In the genomic region with DNA sequence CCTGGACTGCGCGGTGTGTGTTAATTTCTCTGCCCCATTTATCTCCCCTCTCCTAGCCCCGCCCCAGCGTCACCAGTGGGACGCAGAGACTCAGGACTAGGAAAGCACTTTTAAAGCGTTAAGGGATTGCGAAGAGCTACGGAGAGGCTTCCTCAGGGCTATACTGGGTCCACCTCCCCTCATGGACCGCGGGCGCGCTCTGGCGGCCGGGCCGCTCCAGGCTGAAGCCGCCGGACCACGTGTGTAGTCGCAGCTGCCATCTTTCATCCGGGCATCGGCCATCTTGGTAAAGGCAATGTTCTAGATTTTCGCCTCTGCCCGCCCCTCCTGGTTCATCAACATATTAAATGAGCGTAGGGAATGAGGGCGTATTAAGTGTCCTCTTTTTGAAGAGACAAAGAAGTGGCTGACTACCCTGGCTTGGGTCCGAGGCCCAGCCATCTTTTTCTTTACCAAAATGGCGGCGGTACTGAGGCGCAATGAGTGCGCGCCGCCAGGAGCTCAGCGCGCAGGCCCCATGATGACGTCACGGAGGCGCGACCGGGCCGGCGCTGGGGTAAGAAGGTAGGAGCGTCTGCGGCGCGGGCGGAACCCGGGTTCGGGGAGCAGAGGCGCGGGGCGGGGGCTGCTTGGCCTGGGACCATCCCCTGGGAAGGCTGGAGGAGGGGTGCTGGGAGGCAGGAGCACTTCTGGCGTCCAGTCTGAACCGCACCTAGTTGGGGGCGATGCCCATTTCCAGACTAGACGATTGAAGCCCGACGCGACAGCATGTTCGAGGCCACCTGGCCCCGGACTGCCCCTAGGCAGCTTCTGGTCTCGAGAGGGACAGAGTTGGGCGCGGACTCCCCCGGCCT, we compare ENCODE assay signal across 8 cellular contexts. TPM values are rescaled to one million over a fixed set of nuclear protein-coding genes. Genes with fewer than 3 reads are reported as not detected.
DNase-seq lines count a peak whose midpoint lies in the region; ATAC-seq, FAIRE-seq and TF ChIP-seq lines count a peak whose summit lies in the region.

A gene with protein sequence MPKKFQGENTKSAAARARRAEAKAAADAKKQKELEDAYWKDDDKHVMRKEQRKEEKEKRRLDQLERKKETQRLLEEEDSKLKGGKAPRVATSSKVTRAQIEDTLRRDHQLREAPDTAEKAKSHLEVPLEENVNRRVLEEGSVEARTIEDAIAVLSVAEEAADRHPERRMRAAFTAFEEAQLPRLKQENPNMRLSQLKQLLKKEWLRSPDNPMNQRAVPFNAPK (plus strand): TSS at position 531 of the 854 bp plus-strand sequence. CDS start 3,406 bp downstream, outside the sequence.

- H3K27ac Mint-ChIP-seq in T-cell (peak within 1 kb of the TSS; percentile 93 to 94), progenitor cell of endocrine pancreas (peak within 1 kb of the TSS; percentile 98)

- CTCF ChIA-PET in T-cell (lab: Charles Lee): interaction anchor here (0.5 to 3.8 kb wide), 16 partner anchors 13 to 478 kb away, joined by 3 to 139 read pairs (median 4); a partner anchor contains a TSS

- H3K27ac ChIP-seq in adipose tissue (ENCODE audit: low read depth, low read length): peak within 1 kb of the TSS; percentile 88
- H3K27ac ChIP-seq in heart right ventricle: peak within 1 kb of the TSS in 9 of 10 donors; percentile 74 to 98 (median 85)
- H3K27ac ChIP-seq in upper lobe of right lung: peak within 1 kb of the TSS; percentile 97

- H3K4me1 ChIP-seq in heart right ventricle: peaks cover 5 to 22% (median 20%) of the 10 kb centered on the region in 9 donors
- peaks cover 11% of the 10 kb centered on the region for H3K4me1 ChIP-seq in upper lobe of right lung

- H3K4me3 Mint-ChIP-seq in T-cell: peak within 1 kb of the TSS; percentile 82 to 88 (median 84)
- H3K4me3 Mint-ChIP-seq in progenitor cell of endocrine pancreas (ENCODE audit: low read depth): peak within 1 kb of the TSS; percentile 87

- H3K9me3 ChIP-seq in heart right ventricle (no peaks in the 10 kb centered on the region), upper lobe of right lung (no peaks in the 10 kb centered on the region)

- H3K4me3 ChIP-seq in heart right ventricle (peak within 1 kb of the TSS; percentile 64 to 98 (median 88)), upper lobe of right lung (peak within 1 kb of the TSS; percentile 97)

- peaks cover 0 to 22% (median 0%) of the 10 kb centered on the region in 9 donors for H3K36me3 ChIP-seq in heart right ventricle
- no peaks in the 10 kb centered on the region for H3K36me3 ChIP-seq in upper lobe of right lung

- peak; percentile 94 for FAIRE-seq in GM12891 (lab: Jason Lieb, UNC)

- TF ChIP-seq CTCF in heart right ventricle (IDR thresholded peaks at IDR 0.05): peak; percentile 62 to 96 (median 81)
- peak; percentile 91 for TF ChIP-seq CTCF in progenitor cell of endocrine pancreas (IDR thresholded peaks at IDR 0.05; ENCODE audit: unreplicated experiment)
- peak; percentile 85 for TF ChIP-seq CTCF in upper lobe of right lung (IDR thresholded peaks at IDR 0.05)

- intact Hi-C loops in heart right ventricle (cut with DNase I) (loop anchor here in 9 of 10 donors (1.0 to 10.0 kb wide), 7 partner anchors 15 to 122 kb away; a partner anchor contains a TSS), upper lobe of right lung (cut with DNase I) (no loop called here)

- H3K4me1 Mint-ChIP-seq in T-cell: peaks cover 11 to 20% (median 14%) of the 10 kb centered on the region in 3 donors
- H3K4me1 Mint-ChIP-seq in progenitor cell of endocrine pancreas (ENCODE audit: low read depth): peaks cover 11% of the 10 kb centered on the region

- ATAC-seq in HG02763 (IDR thresholded peaks at IDR 0.05; ENCODE audit: unreplicated experiment): peak; percentile 80
- peak; percentile 96 to 97 (median 96) for ATAC-seq in T-cell (replicated peaks in 1 of 4)
- peak; percentile 95 to 99 (median 97) for ATAC-seq in heart right ventricle
- peak; percentile 98 for ATAC-seq in upper lobe of right lung

- TF ChIP-seq POLR2A in GM12891 (IDR thresholded peaks at IDR 0.05; ENCODE audit: low read depth, low read length): peak; percentile 53; the same call in 1 of the 2 replicates

- POLR2A ChIA-PET in T-cell (lab: Charles Lee): interaction anchor here (0.6 to 1.3 kb wide), 5 partner anchors 15 to 73 kb away, joined by 3 to 14 read pairs (median 7); a partner anchor contains a TSS

- H3K9me3 Mint-ChIP-seq in T-cell (no peaks in the 10 kb centered on the region), progenitor cell of endocrine pancreas (ENCODE audit: low read depth) (no peaks in the 10 kb centered on the region)

- no peaks in the 10 kb centered on the region for H3K27me3 ChIP-seq in heart right ventricle
- H3K27me3 ChIP-seq in upper lobe of right lung: no peaks in the 10 kb centered on the region

- DNase-seq in GM12891 (ENCODE audit: insufficient read length, low spot score): peak; percentile 92
- DNase-seq in NCI-H1417 (lab: John Stamatoyannopoulos, UW): peak; percentile 89 to 98 (median 96)
- peak; percentile 83 to 93 (median 89) for DNase-seq in T-cell
- peak; percentile 90 for DNase-seq in heart right ventricle
- peak; percentile 83 for DNase-seq in progenitor cell of endocrine pancreas (ENCODE audit: low spot score, unreplicated experiment)
- DNase-seq in upper lobe of right lung: peak; percentile 96

- peaks cover 3% of the 10 kb centered on the region for H3K36me3 Mint-ChIP-seq in T-cell
- H3K36me3 Mint-ChIP-seq in progenitor cell of endocrine pancreas (ENCODE audit: insufficient read depth): no peaks in the 10 kb centered on the region

- H3K27me3 Mint-ChIP-seq in T-cell: no peaks in the 10 kb centered on the region
- H3K27me3 Mint-ChIP-seq in progenitor cell of endocrine pancreas: peaks cover 7% of the 10 kb centered on the region

- WGBS in adipose tissue, 3 donors: 0% methylated on average over 63 to 64 of the region's 64 CpGs
- WGBS in heart right ventricle, 2 donors: 0% methylated on average over 64 of the region's 64 CpGs

TF ChIP-seq in GM12891, 5 proteins besides CTCF, POLR2A, EP300 and RAD21:
- no peak for TF ChIP-seq POLR2AphosphoS5 (IDR thresholded peaks at IDR 0.05; ENCODE audit: low read depth, low read length)
- TF ChIP-seq TAF1 (IDR thresholded peaks at IDR 0.05; ENCODE audit: low read depth, low read length): no peak
- TF ChIP-seq SPI1 (IDR thresholded peaks at IDR 0.05; ENCODE audit: low read depth, low read length): no peak
- peak; percentile 84; the same call in 1 of the 2 replicates for TF ChIP-seq POU2F2 (IDR thresholded peaks at IDR 0.05; ENCODE audit: low read depth, low read length)
- peak; percentile 30 for TF ChIP-seq PAX5 (IDR thresholded peaks at IDR 0.05; ENCODE audit: insufficient read depth, low read length, severe bottlenecking)

RNA-seq across cellular contexts. Expression of the gene that starts here (rescaled TPM):
- polyA plus RNA-seq in GM12891 (2012; ENCODE audit: low read depth, missing spikeins): 79.4 TPM
- total RNA-seq in T-cell (10 to 100 TPM; 24.8 to 51.1 (median 41.5) TPM), heart right ventricle (10 to 100 TPM; 52.0 to 94.2 (median 61.6) TPM), progenitor cell of endocrine pancreas (80.2 and 84.3 TPM in 2 replicates), upper lobe of right lung (59.7 TPM)
- polyA plus RNA-seq in adipose tissue (100 to 1,000 TPM in 2 of 3 donors, 10 to 100 TPM in 1; 77.4 to 149 (median 111) TPM), heart right ventricle (100 to 1,000 TPM; 135 to 240 TPM)

Comparison
In these comparisons a context has a peak if more than half of its experiments do, and no peak if none do; other contexts are left out.
1. Peak in every context shown above with its lines: DNase-seq, ATAC-seq, H3K4me3 ChIP-seq and H3K27ac ChIP-seq.